In genomic region chr1:85681087-85681486, GRCh38 we compare ENCODE assay signal across 1 cellular context.
TF ChIP-seq lines count a peak whose summit lies in the region.

No MANE protein-coding gene starts in this region.

TF ChIP-seq in HepG2, 621 proteins besides CTCF, POLR2A, EP300 and RAD21 (continued from another document and continues in another):
- TF ChIP-seq ZNF891 (CRISPR knock-in tag; IDR thresholded peaks at IDR 0.05), result no peak
- TF ChIP-seq ZFP36L1 (CRISPR knock-in tag; IDR thresholded peaks at IDR 0.05), result no peak
- no peak for TF ChIP-seq ZNF543 (CRISPR knock-in tag; IDR thresholded peaks at IDR 0.05)
- TF ChIP-seq, protein P1, sequence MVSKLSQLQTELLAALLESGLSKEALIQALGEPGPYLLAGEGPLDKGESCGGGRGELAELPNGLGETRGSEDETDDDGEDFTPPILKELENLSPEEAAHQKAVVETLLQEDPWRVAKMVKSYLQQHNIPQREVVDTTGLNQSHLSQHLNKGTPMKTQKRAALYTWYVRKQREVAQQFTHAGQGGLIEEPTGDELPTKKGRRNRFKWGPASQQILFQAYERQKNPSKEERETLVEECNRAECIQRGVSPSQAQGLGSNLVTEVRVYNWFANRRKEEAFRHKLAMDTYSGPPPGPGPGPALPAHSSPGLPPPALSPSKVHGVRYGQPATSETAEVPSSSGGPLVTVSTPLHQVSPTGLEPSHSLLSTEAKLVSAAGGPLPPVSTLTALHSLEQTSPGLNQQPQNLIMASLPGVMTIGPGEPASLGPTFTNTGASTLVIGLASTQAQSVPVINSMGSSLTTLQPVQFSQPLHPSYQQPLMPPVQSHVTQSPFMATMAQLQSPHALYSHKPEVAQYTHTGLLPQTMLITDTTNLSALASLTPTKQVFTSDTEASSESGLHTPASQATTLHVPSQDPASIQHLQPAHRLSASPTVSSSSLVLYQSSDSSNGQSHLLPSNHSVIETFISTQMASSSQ (IDR thresholded peaks at IDR 0.05; ENCODE audit: low read depth), result no peak
- TF ChIP-seq, protein P1 (CRISPR knock-in tag; IDR thresholded peaks at IDR 0.05; ENCODE audit: borderline replicate concordance), result no peak
- no peak for TF ChIP-seq ZNF883 (CRISPR knock-in tag; IDR thresholded peaks at IDR 0.05; ENCODE audit: not compliant biosample characterization)
- TF ChIP-seq ZNF569 (CRISPR knock-in tag; IDR thresholded peaks at IDR 0.05; ENCODE audit: borderline replicate concordance), result no peak
- TF ChIP-seq, protein P2, sequence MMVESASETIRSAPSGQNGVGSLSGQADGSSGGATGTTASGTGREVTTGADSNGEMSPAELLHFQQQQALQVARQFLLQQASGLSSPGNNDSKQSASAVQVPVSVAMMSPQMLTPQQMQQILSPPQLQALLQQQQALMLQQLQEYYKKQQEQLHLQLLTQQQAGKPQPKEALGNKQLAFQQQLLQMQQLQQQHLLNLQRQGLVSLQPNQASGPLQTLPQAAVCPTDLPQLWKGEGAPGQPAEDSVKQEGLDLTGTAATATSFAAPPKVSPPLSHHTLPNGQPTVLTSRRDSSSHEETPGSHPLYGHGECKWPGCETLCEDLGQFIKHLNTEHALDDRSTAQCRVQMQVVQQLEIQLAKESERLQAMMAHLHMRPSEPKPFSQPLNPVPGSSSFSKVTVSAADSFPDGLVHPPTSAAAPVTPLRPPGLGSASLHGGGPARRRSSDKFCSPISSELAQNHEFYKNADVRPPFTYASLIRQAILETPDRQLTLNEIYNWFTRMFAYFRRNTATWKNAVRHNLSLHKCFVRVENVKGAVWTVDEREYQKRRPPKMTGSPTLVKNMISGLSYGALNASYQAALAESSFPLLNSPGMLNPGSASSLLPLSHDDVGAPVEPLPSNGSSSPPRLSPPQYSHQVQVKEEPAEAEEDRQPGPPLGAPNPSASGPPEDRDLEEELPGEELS (CRISPR knock-in tag; IDR thresholded peaks at IDR 0.05), result peak; percentile 89
- TF ChIP-seq ZNF773 (CRISPR knock-in tag; IDR thresholded peaks at IDR 0.05; ENCODE audit: borderline replicate concordance), result no peak
- TF ChIP-seq DNMT3B (CRISPR knock-in tag; conservative IDR thresholded peaks at IDR 0.05), result no peak
- TF ChIP-seq SAP130 (CRISPR knock-in tag; IDR thresholded peaks at IDR 0.05; ENCODE audit: low read depth), result peak; percentile 89
- TF ChIP-seq HIVEP1 (CRISPR knock-in tag; IDR thresholded peaks at IDR 0.05), result no peak
- no peak for TF ChIP-seq ZNF34 (CRISPR knock-in tag; IDR thresholded peaks at IDR 0.05; ENCODE audit: borderline replicate concordance)
- TF ChIP-seq SIN3A (IDR thresholded peaks at IDR 0.05; ENCODE audit: borderline replicate concordance, low read depth, low read length), result peak; percentile 57; the same call in 1 of the 2 replicates
- TF ChIP-seq ZBTB7B (CRISPR knock-in tag; IDR thresholded peaks at IDR 0.05), result no peak
- no peak for TF ChIP-seq ARNT2 (CRISPR knock-in tag; IDR thresholded peaks at IDR 0.05; ENCODE audit: low read depth)
- no peak for TF ChIP-seq KDM2A (CRISPR knock-in tag; IDR thresholded peaks at IDR 0.05; ENCODE audit: borderline replicate concordance, low read depth)
- TF ChIP-seq ZNF468 (CRISPR knock-in tag; IDR thresholded peaks at IDR 0.05), result no peak
- TF ChIP-seq EED (CRISPR knock-in tag; IDR thresholded peaks at IDR 0.05), result no peak
- 0 out of 2 replicates have a peak, but pooled peaks have one; percentile 43 for TF ChIP-seq POGZ (CRISPR knock-in tag; IDR thresholded peaks at IDR 0.05)
- no peak for TF ChIP-seq DBP (CRISPR knock-in tag; IDR thresholded peaks at IDR 0.05; ENCODE audit: not compliant biosample characterization)
- TF ChIP-seq ZNF577 (CRISPR knock-in tag; IDR thresholded peaks at IDR 0.05; ENCODE audit: borderline replicate concordance, low read depth), result no peak
- no peak for TF ChIP-seq ZNF605 (CRISPR knock-in tag; IDR thresholded peaks at IDR 0.05)
- no peak for TF ChIP-seq ARNTL (CRISPR knock-in tag; IDR thresholded peaks at IDR 0.05)
- TF ChIP-seq ZNF574 (CRISPR knock-in tag; IDR thresholded peaks at IDR 0.05), result no peak
- no peak for TF ChIP-seq ZSCAN12 (CRISPR knock-in tag; IDR thresholded peaks at IDR 0.05)
- TF ChIP-seq ZNF75D (CRISPR knock-in tag; IDR thresholded peaks at IDR 0.05; ENCODE audit: borderline replicate concordance), result no peak
- TF ChIP-seq ZNF124 (CRISPR knock-in tag; IDR thresholded peaks at IDR 0.05), result peak; percentile 27; the same call in 1 of the 2 replicates
- TF ChIP-seq TCF7L2 (IDR thresholded peaks at IDR 0.05; ENCODE audit: low read depth, low read length), result no peak
- no peak for TF ChIP-seq ZNF296 (CRISPR knock-in tag; conservative IDR thresholded peaks at IDR 0.05)
- no peak for TF ChIP-seq BRCA1 (CRISPR knock-in tag; IDR thresholded peaks at IDR 0.05)
- TF ChIP-seq PRDM4 (CRISPR knock-in tag; IDR thresholded peaks at IDR 0.05; ENCODE audit: borderline replicate concordance), result no peak
- TF ChIP-seq SETDB1 (CRISPR knock-in tag; IDR thresholded peaks at IDR 0.05; ENCODE audit: borderline replicate concordance), result no peak
- TF ChIP-seq MIXL1 (CRISPR knock-in tag; IDR thresholded peaks at IDR 0.05), result peak; percentile 66; the same call in 1 of the 2 replicates
- peak; percentile 79 for TF ChIP-seq MED1 (CRISPR knock-in tag; IDR thresholded peaks at IDR 0.05)
- no peak for TF ChIP-seq ZNF564 (CRISPR knock-in tag; IDR thresholded peaks at IDR 0.05)
- TF ChIP-seq ZFP36L2 (CRISPR knock-in tag; IDR thresholded peaks at IDR 0.05), result no peak
- TF ChIP-seq ZNF619 (CRISPR knock-in tag; IDR thresholded peaks at IDR 0.05), result no peak
- no peak for TF ChIP-seq ZNF207 (IDR thresholded peaks at IDR 0.05; ENCODE audit: borderline replicate concordance)
- TF ChIP-seq SYNCRIP (IDR thresholded peaks at IDR 0.05; ENCODE audit: insufficient read depth, low read depth, low read length), result no peak
- no peak for TF ChIP-seq RELA (CRISPR knock-in tag; IDR thresholded peaks at IDR 0.05)
- no peak for TF ChIP-seq ZNF7 (CRISPR knock-in tag; IDR thresholded peaks at IDR 0.05)
- TF ChIP-seq MAZ (IDR thresholded peaks at IDR 0.05; ENCODE audit: borderline replicate concordance, low read depth, low read length), result no peak
- no peak for TF ChIP-seq MAZ (CRISPR knock-in tag; IDR thresholded peaks at IDR 0.05; ENCODE audit: low read depth)
- no peak for TF ChIP-seq ZNF510 (CRISPR knock-in tag; IDR thresholded peaks at IDR 0.05; ENCODE audit: low read depth)
- TF ChIP-seq REL (CRISPR knock-in tag; conservative IDR thresholded peaks at IDR 0.05), result no peak
- TF ChIP-seq, protein P3, sequence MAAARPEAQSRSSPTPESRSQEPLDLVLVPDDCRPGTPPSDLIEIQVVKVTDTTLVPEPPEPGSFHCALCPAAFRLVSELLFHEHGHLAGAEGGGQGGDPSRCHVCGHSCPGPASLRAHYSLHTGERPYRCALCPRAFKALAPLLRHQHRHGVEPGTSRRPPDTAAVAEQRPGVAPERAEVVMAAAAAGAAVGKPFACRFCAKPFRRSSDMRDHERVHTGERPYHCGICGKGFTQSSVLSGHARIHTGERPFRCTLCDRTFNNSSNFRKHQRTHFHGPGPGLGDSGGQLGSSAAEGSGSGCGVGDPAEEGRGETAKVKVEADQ (CRISPR knock-in tag; IDR thresholded peaks at IDR 0.05; ENCODE audit: borderline replicate concordance), result no peak
- no peak for TF ChIP-seq ZNF800 (CRISPR knock-in tag; IDR thresholded peaks at IDR 0.05)
- TF ChIP-seq TAF1 (CRISPR knock-in tag; IDR thresholded peaks at IDR 0.05), result no peak
- no peak for TF ChIP-seq TEF (CRISPR knock-in tag; IDR thresholded peaks at IDR 0.05)
- TF ChIP-seq, protein P4, sequence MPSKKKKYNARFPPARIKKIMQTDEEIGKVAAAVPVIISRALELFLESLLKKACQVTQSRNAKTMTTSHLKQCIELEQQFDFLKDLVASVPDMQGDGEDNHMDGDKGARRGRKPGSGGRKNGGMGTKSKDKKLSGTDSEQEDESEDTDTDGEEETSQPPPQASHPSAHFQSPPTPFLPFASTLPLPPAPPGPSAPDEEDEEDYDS (CRISPR knock-in tag; IDR thresholded peaks at IDR 0.05), result peak; percentile 47; the same call in 1 of the 2 replicates
- no peak for TF ChIP-seq IRF1 (CRISPR knock-in tag; IDR thresholded peaks at IDR 0.05; ENCODE audit: low read depth)
- no peak for TF ChIP-seq ZNF230 (CRISPR knock-in tag; IDR thresholded peaks at IDR 0.05)
- TF ChIP-seq RBM39 (IDR thresholded peaks at IDR 0.05; ENCODE audit: low read depth, low read length, poor library complexity, severe bottlenecking), result no peak
- TF ChIP-seq NR2C2 (CRISPR knock-in tag; IDR thresholded peaks at IDR 0.05; ENCODE audit: borderline replicate concordance), result no peak
- peak; percentile 42; the same call in 1 of the 2 replicates for TF ChIP-seq SOX13 (IDR thresholded peaks at IDR 0.05)
- peak in 1 of 2 experiments; percentile 88; a peak in 2 of 4 replicates for TF ChIP-seq SOX13 (CRISPR knock-in tag; conservative IDR thresholded peaks at IDR 0.05 in 1 of 2, IDR thresholded peaks at IDR 0.05 in 1 of 2)
